17 cellular contexts compared by ENCODE assay signal in the genomic region with DNA sequence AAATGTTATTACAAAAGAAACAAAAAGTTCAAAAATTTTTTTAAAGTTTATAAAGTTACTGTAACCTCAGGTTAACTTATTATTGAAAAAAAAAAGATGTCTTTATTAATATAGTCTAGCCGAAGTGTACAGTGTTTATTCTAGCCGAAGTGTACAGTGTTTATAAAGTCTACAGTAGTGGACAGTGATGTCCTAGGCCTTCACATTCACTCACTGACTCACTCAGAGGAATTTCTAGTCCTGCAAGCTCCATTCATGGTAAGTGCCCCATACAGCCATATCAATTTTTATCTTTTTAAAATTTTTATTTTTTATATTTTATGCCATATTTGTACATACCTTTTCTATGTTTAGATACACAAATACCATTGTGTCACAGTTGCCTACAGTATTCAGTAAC. TPM values are rescaled to one million over a fixed set of nuclear protein-coding genes. Genes with fewer than 3 reads are reported as not detected.
DNase-seq lines count a peak whose midpoint lies in the region; ATAC-seq and TF ChIP-seq lines count a peak whose summit lies in the region.
"Had no signal": no experiment of that assay in that cellular context is flagged by ENCODE, and none has a peak within 500 bp of the region (broad histone marks: within the 10 kb centered on the region; RNA-seq: fewer than 3 reads in every experiment).

No MANE protein-coding gene starts in this region.

- DNase-seq in IMR-90 (peak; percentile 73), choroid plexus epithelial cell (ENCODE audit: low read depth) (peak; percentile 41), kidney glomerular epithelial cell (lab: John Stamatoyannopoulos, UW) (peak; percentile 5), endothelial cell (ENCODE audit: low spot score) (no peak), NCI-H1092 (lab: John Stamatoyannopoulos, UW) (no peak)
- DNase-seq: CD8-positive, alpha-beta T cell; COR-L47; DND-41; GOT3 had no signal

- TF ChIP-seq CTCF in IMR-90 (conservative IDR thresholded peaks at IDR 0.05; ENCODE audit: low read depth, low read length): no peak
- TF ChIP-seq CTCF in choroid plexus epithelial cell (conservative IDR thresholded peaks at IDR 0.05; ENCODE audit: low read depth, low read length): no peak
- TF ChIP-seq CTCF in endothelial cell (IDR thresholded peaks at IDR 0.05; ENCODE audit: unreplicated experiment): no peak

- H3K9ac ChIP-seq in IMR-90 (ENCODE audit: low read depth, low read length): no peak overlapping the region

- ATAC-seq in IMR-90 (ENCODE audit: low read depth) (peak; percentile 93), HG03045 (IDR thresholded peaks at IDR 0.05; ENCODE audit: unreplicated experiment) (no peak), GM18868 (IDR thresholded peaks at IDR 0.05; ENCODE audit: unreplicated experiment) (no peak)
- ATAC-seq: CD8-positive, alpha-beta T cell; GM12878; HepG2 had no signal

- no peaks in the 10 kb centered on the region for H3K36me3 ChIP-seq in IMR-90 (ENCODE audit: control insufficient read depth, insufficient read depth, low read length)
- H3K36me3 ChIP-seq: HAP-1 had no signal

- H2AFZ ChIP-seq in IMR-90 (replicated peaks; ENCODE audit: low read length, poor library complexity): no peak overlapping the region

- no peak overlapping the region for H3K4ac ChIP-seq in IMR-90 (ENCODE audit: low read depth, low read length)

- no peak overlapping the region for H2BK20ac ChIP-seq in IMR-90 (ENCODE audit: low read depth, low read length)

- no peaks in the 10 kb centered on the region for H3K4me1 Mint-ChIP-seq in endothelial cell (ENCODE audit: unreplicated experiment)
- H3K4me1 Mint-ChIP-seq: CD14-positive monocyte had no signal

- H4K20me1 ChIP-seq in IMR-90 (ENCODE audit: insufficient read depth, low read length): peaks cover 19% of the 10 kb centered on the region; the same call in 1 of the 2 replicates

- BruUV-seq in IMR-90 (replicated peaks; lab: Mats Ljungman, UMichigan): no TSS peak

- H3K14ac ChIP-seq in IMR-90 (replicated peaks; ENCODE audit: low read depth, low read length): no peak overlapping the region

- H3K27ac ChIP-seq in IMR-90 (ENCODE audit: insufficient read depth, low read length): no peak overlapping the region
- H3K27ac ChIP-seq: A549 had no signal

- no peak overlapping the region for H3K56ac ChIP-seq in IMR-90 (ENCODE audit: extremely low read depth, insufficient read depth, low read length)

- H2BK120ac ChIP-seq in IMR-90 (ENCODE audit: low read depth, low read length): no peak overlapping the region

- no peak overlapping the region for H4K8ac ChIP-seq in IMR-90 (ENCODE audit: low read depth in 2 of 2, low read length in 2 of 2)

- H3K27me3 ChIP-seq in IMR-90 (ENCODE audit: control insufficient read depth, insufficient read depth, low read length): no peaks in the 10 kb centered on the region

- dilution Hi-C loops in IMR-90 (cut with HindIII; ENCODE audit: low sequenced_read_pairs, unreplicated experiment): no loop called here

- no peak overlapping the region for H2BK15ac ChIP-seq in IMR-90 (ENCODE audit: low read depth, low read length)

- no peak overlapping the region for H2AK5ac ChIP-seq in IMR-90 (ENCODE audit: low read depth, low read length)

- H3K9me3 Mint-ChIP-seq in endothelial cell (ENCODE audit: unreplicated experiment): no peaks in the 10 kb centered on the region
- H3K9me3 Mint-ChIP-seq: CD8-positive, alpha-beta T cell; HFFc6 had no signal

- H3K4me3 Mint-ChIP-seq in endothelial cell (ENCODE audit: unreplicated experiment): no peak overlapping the region
- H3K4me3 Mint-ChIP-seq: CD14-positive monocyte; CD8-positive, alpha-beta T cell; HFFc6 had no signal

- no peak overlapping the region for H3K18ac ChIP-seq in IMR-90 (ENCODE audit: low read depth, low read length)

- TF ChIP-seq POLR2A in IMR-90 (IDR thresholded peaks at IDR 0.05; ENCODE audit: low read depth, low read length): no peak

- intact Hi-C loops in IMR-90 (cut with micrococcal nuclease): no loop called here

- in situ Hi-C loops in IMR-90 (cut with MboI; ENCODE audit: low sequenced_read_pairs): no loop called here

- CTCF ChIA-PET in IMR-90 (lab: Yijun Ruan, JAX): no interaction called here

- H3K9me1 ChIP-seq in IMR-90 (ENCODE audit: insufficient read depth, low read length): peaks cover 14% of the 10 kb centered on the region

- H4K91ac ChIP-seq in IMR-90 (ENCODE audit: insufficient read depth, low read depth, low read length): no peak overlapping the region

- POLR2A ChIA-PET in IMR-90 (lab: Charles Lee; ENCODE audit: unreplicated experiment): interaction anchor here (0.6 kb wide), 1 partner anchor 86 kb away, joined by 3 read pairs; no protein-coding TSS in a partner anchor

- H2AK9ac ChIP-seq in IMR-90 (replicated peaks; ENCODE audit: low read depth, low read length, poor library complexity): no peak overlapping the region

- H3K36me3 Mint-ChIP-seq in endothelial cell (ENCODE audit: low read depth, unreplicated experiment): no peaks in the 10 kb centered on the region

- no peak overlapping the region for H3K4me3 ChIP-seq in IMR-90 (ENCODE audit: insufficient read depth, low read depth, low read length)
- no peak overlapping the region for H3K4me3 ChIP-seq in choroid plexus epithelial cell (ENCODE audit: low read depth, low read length)
- H3K4me3 ChIP-seq: A549, GM12878, HAP-1 had no signal

- no peak overlapping the region for H3K27ac Mint-ChIP-seq in endothelial cell (ENCODE audit: unreplicated experiment)
- H3K27ac Mint-ChIP-seq: CD14-positive monocyte; CD8-positive, alpha-beta T cell; HFFc6 had no signal

- H3K9me3 ChIP-seq in IMR-90 (ENCODE audit: control insufficient read depth, insufficient read depth, low read length): no peaks in the 10 kb centered on the region
- H3K9me3 ChIP-seq: A549, HAP-1 had no signal

- WGBS in IMR-90 (ENCODE audit: extremely low coverage in 2 of 2, insufficient read length in 1 of 2), 2 experiments: no CpG with 5 or more reads among the region's 2 CpGs

- H3K4me1 ChIP-seq in IMR-90 (ENCODE audit: control insufficient read depth, insufficient read depth, low read length): peaks cover 5% of the 10 kb centered on the region; the same call in 1 of the 2 replicates
- H3K4me1 ChIP-seq: A549 had no signal

- H3K4me2 ChIP-seq in IMR-90 (ENCODE audit: low read depth, low read length): no peak overlapping the region
- H3K4me2 ChIP-seq: A549 had no signal

- no peak overlapping the region for H3K23ac ChIP-seq in IMR-90 (ENCODE audit: low read depth, low read length)

- H2BK5ac ChIP-seq in IMR-90 (ENCODE audit: low read depth, low read length, poor library complexity, severe bottlenecking): no peak overlapping the region

- H3K79me1 ChIP-seq in IMR-90 (ENCODE audit: low read depth in 1 of 2, low read length in 2 of 2): peaks cover 25 to 36% of the 10 kb centered on the region in 2 experiments; a peak in 3 of 4 replicates

- TF ChIP-seq RAD21 in IMR-90 (IDR thresholded peaks at IDR 0.05; ENCODE audit: low read length): no peak

- H3K27me3 Mint-ChIP-seq in endothelial cell (ENCODE audit: unreplicated experiment): no peaks in the 10 kb centered on the region

- H4K5ac ChIP-seq in IMR-90 (ENCODE audit: low read depth, low read length): no peak overlapping the region

TF ChIP-seq in IMR-90, 13 proteins besides CTCF, POLR2A, EP300 and RAD21 (continues in another document):
- TF ChIP-seq, protein P1, sequence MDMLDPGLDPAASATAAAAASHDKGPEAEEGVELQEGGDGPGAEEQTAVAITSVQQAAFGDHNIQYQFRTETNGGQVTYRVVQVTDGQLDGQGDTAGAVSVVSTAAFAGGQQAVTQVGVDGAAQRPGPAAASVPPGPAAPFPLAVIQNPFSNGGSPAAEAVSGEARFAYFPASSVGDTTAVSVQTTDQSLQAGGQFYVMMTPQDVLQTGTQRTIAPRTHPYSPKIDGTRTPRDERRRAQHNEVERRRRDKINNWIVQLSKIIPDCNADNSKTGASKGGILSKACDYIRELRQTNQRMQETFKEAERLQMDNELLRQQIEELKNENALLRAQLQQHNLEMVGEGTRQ (IDR thresholded peaks at IDR 0.05; ENCODE audit: low read depth, low read length): no peak
- TF ChIP-seq MAZ (IDR thresholded peaks at IDR 0.05; ENCODE audit: borderline replicate concordance, low read depth, low read length): no peak
- TF ChIP-seq, protein P2, sequence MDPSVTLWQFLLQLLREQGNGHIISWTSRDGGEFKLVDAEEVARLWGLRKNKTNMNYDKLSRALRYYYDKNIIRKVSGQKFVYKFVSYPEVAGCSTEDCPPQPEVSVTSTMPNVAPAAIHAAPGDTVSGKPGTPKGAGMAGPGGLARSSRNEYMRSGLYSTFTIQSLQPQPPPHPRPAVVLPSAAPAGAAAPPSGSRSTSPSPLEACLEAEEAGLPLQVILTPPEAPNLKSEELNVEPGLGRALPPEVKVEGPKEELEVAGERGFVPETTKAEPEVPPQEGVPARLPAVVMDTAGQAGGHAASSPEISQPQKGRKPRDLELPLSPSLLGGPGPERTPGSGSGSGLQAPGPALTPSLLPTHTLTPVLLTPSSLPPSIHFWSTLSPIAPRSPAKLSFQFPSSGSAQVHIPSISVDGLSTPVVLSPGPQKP (IDR thresholded peaks at IDR 0.05; ENCODE audit: borderline replicate concordance, low read depth, low read length): no peak
- TF ChIP-seq NFE2L2 (IDR thresholded peaks at IDR 0.05; ENCODE audit: low read depth, low read length): no peak
- no peak for TF ChIP-seq MAFK (IDR thresholded peaks at IDR 0.05; ENCODE audit: low read depth, low read length)
- no peak for TF ChIP-seq RCOR1 (IDR thresholded peaks at IDR 0.05; ENCODE audit: insufficient replicate concordance, low read length)
- TF ChIP-seq CHD1 (IDR thresholded peaks at IDR 0.05; ENCODE audit: low read depth, low read length): no peak
- TF ChIP-seq SMC3 (IDR thresholded peaks at IDR 0.05; ENCODE audit: low read depth, low read length): no peak
- TF ChIP-seq MXI1 (IDR thresholded peaks at IDR 0.05; ENCODE audit: borderline replicate concordance, low read depth, low read length): no peak
- TF ChIP-seq BHLHE40 (IDR thresholded peaks at IDR 0.05; ENCODE audit: low read depth, low read length): no peak

RNA-seq across cellular contexts. Expression of gene ATG2B, which starts 10.4 kb away (rescaled TPM):
- total RNA-seq in IMR-90 (2012; rRNA removed) (20.6 and 22.0 TPM in 2 replicates), endothelial cell (ENCODE audit: unreplicated experiment) (14.1 TPM)
- polyA plus RNA-seq in IMR-90 (2012; rRNA removed): 6.1 and 6.9 TPM in 2 replicates
- 1.8 and 2.9 TPM in 2 replicates for polyA plus RNA-seq in IMR-90 (2012; cell fraction: cytosol; rRNA removed)
- polyA plus RNA-seq in IMR-90 (2012; cell fraction: nucleus; rRNA removed; ENCODE audit: low replicate concordance): 4.7 and 21.1 TPM in 2 replicates

RNA-seq across cellular contexts. Expression of gene GSKIP, which starts 10.6 kb away (rescaled TPM):
- total RNA-seq in IMR-90 (2012; rRNA removed) (22.0 and 34.7 TPM in 2 replicates), endothelial cell (ENCODE audit: unreplicated experiment) (27.6 TPM)
- 9.4 and 11.7 TPM in 2 replicates for polyA plus RNA-seq in IMR-90 (2012; rRNA removed)
- 1.6 and 2.8 TPM in 2 replicates for polyA plus RNA-seq in IMR-90 (2012; cell fraction: cytosol; rRNA removed)
- 0.50 and 4.1 TPM in 2 replicates for polyA plus RNA-seq in IMR-90 (2012; cell fraction: nucleus; rRNA removed; ENCODE audit: low replicate concordance)

RNA-seq across cellular contexts. Expression of gene AK7, which starts 39.2 kb away (rescaled TPM):
- total RNA-seq in IMR-90 (2012; rRNA removed) (under 0.01 TPM in 1 of 2 replicates, not detected in the other), endothelial cell (ENCODE audit: unreplicated experiment) (4.5 TPM)
- 0.10 and 0.21 TPM in 2 replicates for polyA plus RNA-seq in IMR-90 (2012; rRNA removed)
- 0.06 and 0.12 TPM in 2 replicates for polyA plus RNA-seq in IMR-90 (2012; cell fraction: cytosol; rRNA removed)
- 0.32 TPM in 1 of 2 replicates, not detected in the other for polyA plus RNA-seq in IMR-90 (2012; cell fraction: nucleus; rRNA removed; ENCODE audit: low replicate concordance)
- total RNA-seq: CD8-positive, alpha-beta T cell; HFFc6 had no signal

Comparison
In these comparisons a context has a peak if more than half of its experiments do, and no peak if none do; other contexts are left out.
1. DNase-seq: peak in IMR-90 (single experiment), choroid plexus epithelial cell (single experiment) and kidney glomerular epithelial cell (single experiment); none in endothelial cell (single experiment) and NCI-H1092 (single experiment).